In genomic region chr12:31033681-31034080, GRCh38 we compare ENCODE assay signal across 22 cellular contexts.
"Had no signal": no experiment of that assay in that cellular context is flagged by ENCODE, and none has a peak within 500 bp of the region (broad histone marks: within the 10 kb centered on the region; RNA-seq: fewer than 3 reads in every experiment).

No MANE protein-coding gene starts in this region.

- H3K27me3 ChIP-seq: cardiac muscle cell, sigmoid colon, upper lobe of right lung had no signal

- H3K36me3 ChIP-seq: cardiac muscle cell, sigmoid colon, thoracic aorta, upper lobe of right lung had no signal

- H3K4me3 ChIP-seq: cardiac muscle cell, sigmoid colon, thoracic aorta, upper lobe of right lung had no signal

- H2AFZ ChIP-seq: parathyroid adenoma had no signal

- H3K9me3 ChIP-seq: sigmoid colon, thoracic aorta, upper lobe of right lung had no signal

- FAIRE-seq: islet of Langerhans had no signal

- ATAC-seq: activated T-cell treated with anti-CD3 and anti-CD28 coated beads, Interleukin-2, amount 50 U/mL, for 4 hours; left cardiac atrium; stimulated activated naive B cell treated with anti-CD40 and anti-IgM and Interleukin-4, amounts not matched to agents 10 μg/mL and 1 μg/mL and 100 μg/mL, for 72 hours; upper lobe of right lung; WTC11 had no signal

- H3K4me1 ChIP-seq: parathyroid adenoma, upper lobe of right lung had no signal

- H3K27ac ChIP-seq: cardiac muscle cell, epithelial cell of prostate, parathyroid adenoma, sigmoid colon, thoracic aorta, upper lobe of right lung had no signal

- DNase-seq: activated CD8-positive, alpha-beta memory T cell treated with anti-CD3 and anti-CD28 coated beads, Interleukin-2, amount 50 U/mL, for 48 hours; activated naive CD4-positive, alpha-beta T cell treated with Interleukin-2 at 50 U/mL for 16 hours; activated naive CD8-positive, alpha-beta T cell treated with anti-CD3 and anti-CD28 coated beads for 36 hours; activated T-cell treated with anti-CD3 and anti-CD28 coated beads, Interleukin-2, amount 50 U/mL, for 4 hours; amniotic stem cell; cortex of kidney; foreskin melanocyte; hypothalamus; left cardiac atrium; nucleus accumbens; sigmoid colon; stimulated activated CD4-positive, alpha-beta T cell treated with anti-CD3 and anti-CD28 coated beads, Interleukin-2, amount 100 ng/mL, for 48 hours; stimulated activated CD8-positive, alpha-beta memory T cell treated with anti-CD3 and anti-CD28 coated beads, Interleukin-4, amount 100 ng/mL, for 48 hours; stimulated activated naive B cell treated with anti-CD40 and anti-IgM and Interleukin-4, amounts not matched to agents 10 μg/mL and 1 μg/mL and 100 μg/mL, for 72 hours; T1000; upper lobe of right lung had no signal

- H3K79me2 ChIP-seq: parathyroid adenoma had no signal

- H3K9ac ChIP-seq: parathyroid adenoma had no signal
